8 cellular contexts compared by ENCODE assay signal in the genomic region with DNA sequence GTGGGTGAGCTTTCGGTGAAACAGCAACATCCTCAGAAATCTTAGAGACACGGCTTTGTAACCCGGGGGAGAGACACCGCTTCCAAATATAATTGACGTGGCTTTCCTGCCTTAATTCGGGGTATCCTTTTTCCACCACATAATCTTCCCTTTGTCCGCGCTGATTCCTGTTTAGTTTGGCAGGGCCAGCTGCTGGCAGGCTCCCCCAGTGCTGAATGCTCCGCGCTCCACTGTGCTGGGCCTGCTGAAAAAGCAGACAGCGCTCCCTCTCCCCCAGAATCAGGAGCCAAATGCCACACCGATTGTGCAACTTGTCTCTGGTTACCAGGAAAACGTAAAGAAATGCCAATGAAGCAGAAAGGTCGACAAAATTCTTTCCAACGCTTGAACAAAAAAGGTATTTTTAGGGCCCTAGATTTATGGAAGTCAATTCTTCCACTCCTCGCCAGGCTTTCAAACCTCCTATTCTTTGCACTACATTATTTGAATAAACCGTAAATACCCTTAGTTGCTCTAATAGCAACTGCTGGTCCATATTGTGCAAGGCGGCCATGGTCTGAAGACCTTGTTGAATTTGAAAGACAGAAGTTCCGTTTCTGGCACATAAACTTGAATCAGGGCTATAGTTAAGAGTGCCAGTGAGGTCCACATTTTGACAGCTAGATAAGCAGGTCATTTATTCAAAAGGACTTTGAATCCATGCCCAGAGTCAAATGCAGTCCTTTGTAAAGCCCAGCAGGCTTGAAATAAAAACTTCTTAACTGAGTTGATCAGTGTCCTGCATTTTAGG.
DNase-seq lines count a peak whose midpoint lies in the region; ATAC-seq and TF ChIP-seq lines count a peak whose summit lies in the region.

No MANE protein-coding gene starts in this region.

- peak overlapping the region; percentile 50 for H3K4me3 ChIP-seq in SJCRH30

- H3K36me3 ChIP-seq in SJCRH30 = no peaks in the 10 kb centered on the region

- BruUV-seq in Calu3 (replicated peaks; lab: Mats Ljungman, UMichigan) = no TSS peak

- no peaks in the 10 kb centered on the region for H3K4me1 Mint-ChIP-seq in Calu3 (ENCODE audit: low read depth, unreplicated experiment)

- H3K27ac ChIP-seq in SJCRH30 = peak overlapping the region; percentile 93

- peaks cover 14% of the 10 kb centered on the region for H3K4me1 ChIP-seq in SJCRH30

- no peaks in the 10 kb centered on the region for H3K36me3 Mint-ChIP-seq in Calu3 (ENCODE audit: insufficient read depth, unreplicated experiment)

- intact Hi-C loops in Calu3 (cut with micrococcal nuclease; ENCODE audit: unreplicated experiment) = no loop called here

- peaks cover 12% of the 10 kb centered on the region for H3K27me3 Mint-ChIP-seq in Calu3 (ENCODE audit: unreplicated experiment)

- CTCF ChIA-PET in Calu3 (lab: Charles Lee) = no interaction called here

- TF ChIP-seq CTCF in Calu3 (IDR thresholded peaks at IDR 0.05; ENCODE audit: unreplicated experiment) = no peak

- H3K27me3 ChIP-seq in SJCRH30 = no peaks in the 10 kb centered on the region

- no peaks in the 10 kb centered on the region for H3K9me3 ChIP-seq in SJCRH30 (replicated peaks)

- ATAC-seq in GM19463 (IDR thresholded peaks at IDR 0.05; ENCODE audit: unreplicated experiment) = no peak

- H3K9me3 Mint-ChIP-seq in Calu3 (ENCODE audit: low read depth, unreplicated experiment) = no peaks in the 10 kb centered on the region

- H3K27ac Mint-ChIP-seq in Calu3 (ENCODE audit: unreplicated experiment) = no peak overlapping the region

- no peak overlapping the region for H3K4me3 Mint-ChIP-seq in Calu3 (ENCODE audit: low read depth, unreplicated experiment)

- peak; percentile 92 for DNase-seq in COLO829 (ENCODE audit: low spot score)
- peak; percentile 96 to 99 for DNase-seq in SJCRH30
- DNase-seq in fibroblast of gingiva (ENCODE audit: low read depth) = peak; percentile 93
- DNase-seq in non-pigmented ciliary epithelial cell (ENCODE audit: low read depth) = peak; percentile 45
- DNase-seq in Calu3 = no peak
- no peak for DNase-seq in activated effector memory CD4-positive, alpha-beta T cell treated with anti-CD3 and anti-CD28 coated beads, Interleukin-2, amount 50 U/mL, for 16 hours
- no peak for DNase-seq in NOMO-1 treated with dmso at 0.1 percent for 144 hours (lab: John Stamatoyannopoulos, UW; ENCODE audit: unreplicated experiment)

Comparison
In these comparisons a context has a peak if more than half of its experiments do, and no peak if none do; other contexts are left out.
1. DNase-seq: peak in COLO829 (single experiment), SJCRH30 (2 of 2), fibroblast of gingiva (single experiment) and non-pigmented ciliary epithelial cell (single experiment); none in Calu3 (single experiment), activated effector memory CD4-positive, alpha-beta T cell treated with anti-CD3 and anti-CD28 coated beads, Interleukin-2, amount 50 U/mL, for 16 hours (single experiment) and NOMO-1 treated with dmso at 0.1 percent for 144 hours (single experiment).